Comparison of ENCODE assay signal across 1 cellular context in the genomic region with DNA sequence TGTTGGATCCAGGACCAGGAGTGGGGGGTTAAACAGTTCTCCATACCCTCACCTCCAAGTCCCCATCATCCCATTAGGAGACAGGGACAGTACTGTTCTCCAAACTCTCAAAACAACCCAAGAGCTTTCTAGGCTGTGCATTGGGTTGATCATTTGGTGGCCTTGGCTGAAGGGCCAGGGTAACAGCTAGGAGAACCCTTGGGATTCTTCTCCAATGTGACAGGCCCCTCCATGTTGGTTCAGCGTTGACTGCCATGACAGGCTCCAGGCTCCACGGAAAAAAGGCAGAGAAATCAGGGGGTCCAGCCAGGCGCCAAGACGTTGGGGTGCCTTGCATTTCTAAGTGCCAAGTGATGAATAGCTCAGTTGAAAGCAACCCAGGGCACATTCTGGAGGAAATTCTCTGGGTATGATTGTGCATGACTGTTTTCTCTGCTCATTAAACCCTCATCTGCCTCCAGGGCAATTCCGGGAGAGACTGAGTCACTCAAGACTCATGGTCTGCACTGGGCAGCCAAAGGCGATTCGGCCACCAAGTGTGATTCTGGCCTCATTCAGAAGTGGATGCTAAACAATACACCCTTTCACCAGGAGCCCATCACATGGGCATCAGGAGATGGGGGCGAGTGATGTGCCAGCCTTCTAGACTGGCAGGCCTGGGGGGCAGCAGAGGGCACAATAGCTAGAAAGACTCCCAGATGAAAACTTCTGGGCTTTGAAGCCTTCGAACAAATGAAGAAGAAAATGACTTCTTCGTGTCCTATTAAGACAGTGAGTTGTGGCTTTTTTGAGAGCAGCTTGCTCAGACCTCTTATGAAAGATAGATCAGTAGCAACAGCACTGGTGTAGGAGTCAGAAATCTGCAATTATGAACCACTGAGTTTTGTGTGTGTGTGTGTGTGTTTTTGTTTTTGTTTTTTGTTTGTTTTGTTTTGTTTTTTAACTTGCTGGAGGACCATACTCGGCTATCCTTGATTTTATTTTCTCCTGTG.
TF ChIP-seq lines count a peak whose summit lies in the region.

No MANE protein-coding gene starts in this region.

TF ChIP-seq in SK-N-SH, 30 proteins besides CTCF, POLR2A, EP300 and RAD21 (continued from another document):
- TF ChIP-seq, protein P1, sequence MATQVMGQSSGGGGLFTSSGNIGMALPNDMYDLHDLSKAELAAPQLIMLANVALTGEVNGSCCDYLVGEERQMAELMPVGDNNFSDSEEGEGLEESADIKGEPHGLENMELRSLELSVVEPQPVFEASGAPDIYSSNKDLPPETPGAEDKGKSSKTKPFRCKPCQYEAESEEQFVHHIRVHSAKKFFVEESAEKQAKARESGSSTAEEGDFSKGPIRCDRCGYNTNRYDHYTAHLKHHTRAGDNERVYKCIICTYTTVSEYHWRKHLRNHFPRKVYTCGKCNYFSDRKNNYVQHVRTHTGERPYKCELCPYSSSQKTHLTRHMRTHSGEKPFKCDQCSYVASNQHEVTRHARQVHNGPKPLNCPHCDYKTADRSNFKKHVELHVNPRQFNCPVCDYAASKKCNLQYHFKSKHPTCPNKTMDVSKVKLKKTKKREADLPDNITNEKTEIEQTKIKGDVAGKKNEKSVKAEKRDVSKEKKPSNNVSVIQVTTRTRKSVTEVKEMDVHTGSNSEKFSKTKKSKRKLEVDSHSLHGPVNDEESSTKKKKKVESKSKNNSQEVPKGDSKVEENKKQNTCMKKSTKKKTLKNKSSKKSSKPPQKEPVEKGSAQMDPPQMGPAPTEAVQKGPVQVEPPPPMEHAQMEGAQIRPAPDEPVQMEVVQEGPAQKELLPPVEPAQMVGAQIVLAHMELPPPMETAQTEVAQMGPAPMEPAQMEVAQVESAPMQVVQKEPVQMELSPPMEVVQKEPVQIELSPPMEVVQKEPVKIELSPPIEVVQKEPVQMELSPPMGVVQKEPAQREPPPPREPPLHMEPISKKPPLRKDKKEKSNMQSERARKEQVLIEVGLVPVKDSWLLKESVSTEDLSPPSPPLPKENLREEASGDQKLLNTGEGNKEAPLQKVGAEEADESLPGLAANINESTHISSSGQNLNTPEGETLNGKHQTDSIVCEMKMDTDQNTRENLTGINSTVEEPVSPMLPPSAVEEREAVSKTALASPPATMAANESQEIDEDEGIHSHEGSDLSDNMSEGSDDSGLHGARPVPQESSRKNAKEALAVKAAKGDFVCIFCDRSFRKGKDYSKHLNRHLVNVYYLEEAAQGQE (IDR thresholded peaks at IDR 0.05; ENCODE audit: low read depth, low read length) = 0 out of 2 replicates have a peak, but pooled peaks have one; percentile 60
- TF ChIP-seq, protein P2, sequence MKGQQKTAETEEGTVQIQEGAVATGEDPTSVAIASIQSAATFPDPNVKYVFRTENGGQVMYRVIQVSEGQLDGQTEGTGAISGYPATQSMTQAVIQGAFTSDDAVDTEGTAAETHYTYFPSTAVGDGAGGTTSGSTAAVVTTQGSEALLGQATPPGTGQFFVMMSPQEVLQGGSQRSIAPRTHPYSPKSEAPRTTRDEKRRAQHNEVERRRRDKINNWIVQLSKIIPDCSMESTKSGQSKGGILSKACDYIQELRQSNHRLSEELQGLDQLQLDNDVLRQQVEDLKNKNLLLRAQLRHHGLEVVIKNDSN (IDR thresholded peaks at IDR 0.05; ENCODE audit: borderline replicate concordance, low read depth) = peak; percentile 62
- TF ChIP-seq, protein P3, sequence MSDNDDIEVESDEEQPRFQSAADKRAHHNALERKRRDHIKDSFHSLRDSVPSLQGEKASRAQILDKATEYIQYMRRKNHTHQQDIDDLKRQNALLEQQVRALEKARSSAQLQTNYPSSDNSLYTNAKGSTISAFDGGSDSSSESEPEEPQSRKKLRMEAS (IDR thresholded peaks at IDR 0.05; ENCODE audit: low read depth) = peak; percentile 90
- TF ChIP-seq, protein P4, sequence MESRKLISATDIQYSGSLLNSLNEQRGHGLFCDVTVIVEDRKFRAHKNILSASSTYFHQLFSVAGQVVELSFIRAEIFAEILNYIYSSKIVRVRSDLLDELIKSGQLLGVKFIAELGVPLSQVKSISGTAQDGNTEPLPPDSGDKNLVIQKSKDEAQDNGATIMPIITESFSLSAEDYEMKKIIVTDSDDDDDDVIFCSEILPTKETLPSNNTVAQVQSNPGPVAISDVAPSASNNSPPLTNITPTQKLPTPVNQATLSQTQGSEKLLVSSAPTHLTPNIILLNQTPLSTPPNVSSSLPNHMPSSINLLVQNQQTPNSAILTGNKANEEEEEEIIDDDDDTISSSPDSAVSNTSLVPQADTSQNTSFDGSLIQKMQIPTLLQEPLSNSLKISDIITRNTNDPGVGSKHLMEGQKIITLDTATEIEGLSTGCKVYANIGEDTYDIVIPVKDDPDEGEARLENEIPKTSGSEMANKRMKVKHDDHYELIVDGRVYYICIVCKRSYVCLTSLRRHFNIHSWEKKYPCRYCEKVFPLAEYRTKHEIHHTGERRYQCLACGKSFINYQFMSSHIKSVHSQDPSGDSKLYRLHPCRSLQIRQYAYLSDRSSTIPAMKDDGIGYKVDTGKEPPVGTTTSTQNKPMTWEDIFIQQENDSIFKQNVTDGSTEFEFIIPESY (IDR thresholded peaks at IDR 0.05; ENCODE audit: borderline replicate concordance, low read depth) = peak; percentile 72; the same call in 1 of the 2 replicates
- no peak for TF ChIP-seq RFX5 (IDR thresholded peaks at IDR 0.05; ENCODE audit: low read length)
- TF ChIP-seq JUND (IDR thresholded peaks at IDR 0.05) = peak; percentile 98
- peak; percentile 96 for TF ChIP-seq TEAD4 (IDR thresholded peaks at IDR 0.05; ENCODE audit: borderline replicate concordance, insufficient read depth)
- TF ChIP-seq, protein P5, sequence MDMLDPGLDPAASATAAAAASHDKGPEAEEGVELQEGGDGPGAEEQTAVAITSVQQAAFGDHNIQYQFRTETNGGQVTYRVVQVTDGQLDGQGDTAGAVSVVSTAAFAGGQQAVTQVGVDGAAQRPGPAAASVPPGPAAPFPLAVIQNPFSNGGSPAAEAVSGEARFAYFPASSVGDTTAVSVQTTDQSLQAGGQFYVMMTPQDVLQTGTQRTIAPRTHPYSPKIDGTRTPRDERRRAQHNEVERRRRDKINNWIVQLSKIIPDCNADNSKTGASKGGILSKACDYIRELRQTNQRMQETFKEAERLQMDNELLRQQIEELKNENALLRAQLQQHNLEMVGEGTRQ (IDR thresholded peaks at IDR 0.05; ENCODE audit: borderline replicate concordance, low read depth, low read length) = no peak
- TF ChIP-seq POLR2AphosphoS5 (IDR thresholded peaks at IDR 0.05; ENCODE audit: low read depth, low read length) = peak; percentile 61
- peak; percentile 99 for TF ChIP-seq FOSL2 (IDR thresholded peaks at IDR 0.05; ENCODE audit: borderline replicate concordance, low read depth)
- no peak for TF ChIP-seq RCOR1 (IDR thresholded peaks at IDR 0.05; ENCODE audit: low read length)
- peak; percentile 65 for TF ChIP-seq ELF1 (IDR thresholded peaks at IDR 0.05)
- peak; percentile 94 for TF ChIP-seq RXRA (IDR thresholded peaks at IDR 0.05; ENCODE audit: borderline replicate concordance, low read depth)
